In genomic region chr5:78534148-78535009, GRCh38 we compare ENCODE assay signal across 11 cellular contexts.
DNase-seq lines count a peak whose midpoint lies in the region; ATAC-seq and TF ChIP-seq lines count a peak whose summit lies in the region.
"Had no signal": no experiment of that assay in that cellular context is flagged by ENCODE, and none has a peak within 500 bp of the region (broad histone marks: within the 10 kb centered on the region; RNA-seq: fewer than 3 reads in every experiment).

No MANE protein-coding gene starts in this region.

- H3K27me3 ChIP-seq in CD4-positive, alpha-beta T cell (ENCODE audit: control insufficient read depth, insufficient read depth, low read length) = no peaks in the 10 kb centered on the region

- CTCF ChIA-PET in CD4-positive, alpha-beta T cell (lab: Charles Lee) = no interaction called here

- no peak overlapping the region for H3K4me3 Mint-ChIP-seq in CD4-positive, alpha-beta T cell
- H3K4me3 Mint-ChIP-seq: activated T-cell treated with anti-CD3 and anti-CD28 coated beads, Interleukin-2, amount 50 U/mL, for 24 hours; stimulated activated naive CD8-positive, alpha-beta T cell treated with anti-CD3 and anti-CD28 coated beads, Interleukin-15, Interleukin-2, amounts not matched to agents 100 ng/mL and 50 ng/mL, for 24 hours had no signal

- no peaks in the 10 kb centered on the region for H3K9me3 Mint-ChIP-seq in CD4-positive, alpha-beta T cell
- H3K9me3 Mint-ChIP-seq: activated T-cell treated with anti-CD3 and anti-CD28 coated beads, Interleukin-2, amount 50 U/mL, for 24 hours; stimulated activated naive CD8-positive, alpha-beta T cell treated with anti-CD3 and anti-CD28 coated beads, Interleukin-15, Interleukin-2, amounts not matched to agents 100 ng/mL and 50 ng/mL, for 24 hours had no signal

- H3K27me3 Mint-ChIP-seq in CD4-positive, alpha-beta T cell = no peaks in the 10 kb centered on the region
- H3K27me3 Mint-ChIP-seq: activated T-cell treated with anti-CD3 and anti-CD28 coated beads, Interleukin-2, amount 50 U/mL, for 24 hours; stimulated activated naive CD8-positive, alpha-beta T cell treated with anti-CD3 and anti-CD28 coated beads, Interleukin-15, Interleukin-2, amounts not matched to agents 100 ng/mL and 50 ng/mL, for 24 hours had no signal

- H3K27ac ChIP-seq in CD4-positive, alpha-beta T cell (ENCODE audit: low read depth, low read length) = no peak overlapping the region

- no peak for TF ChIP-seq CTCF in CD4-positive, alpha-beta T cell (IDR thresholded peaks at IDR 0.05)

- ATAC-seq in left ventricle myocardium superior = peak; percentile 66
- no peak for ATAC-seq in GM21737 (IDR thresholded peaks at IDR 0.05; ENCODE audit: unreplicated experiment)
- ATAC-seq in CD4-positive, alpha-beta T cell (ENCODE audit: poor library complexity) = no peak

- H3K27ac Mint-ChIP-seq in CD4-positive, alpha-beta T cell = no peak overlapping the region
- H3K27ac Mint-ChIP-seq: activated T-cell treated with anti-CD3 and anti-CD28 coated beads, Interleukin-2, amount 50 U/mL, for 24 hours; stimulated activated naive CD8-positive, alpha-beta T cell treated with anti-CD3 and anti-CD28 coated beads, Interleukin-15, Interleukin-2, amounts not matched to agents 100 ng/mL and 50 ng/mL, for 24 hours had no signal

- peak; percentile 49 for DNase-seq in Caki2 (ENCODE audit: low read depth)
- peak; percentile 83 for DNase-seq in amniotic epithelial cell (ENCODE audit: low read depth)
- peak; percentile 64 for DNase-seq in left ventricle myocardium superior
- DNase-seq in putamen (ENCODE audit: low spot score) = peak; percentile 30
- no peak for DNase-seq in CD4-positive, alpha-beta T cell
- DNase-seq in middle frontal gyrus (ENCODE audit: extremely low spot score, low spot score) = no peak
- DNase-seq in germinal center (ENCODE audit: low spot score) = no peak
- DNase-seq: activated T-cell treated with anti-CD3 and anti-CD28 coated beads, Interleukin-2, amount 50 U/mL, for 24 hours; SHP77 had no signal

- no peaks in the 10 kb centered on the region for H3K4me1 Mint-ChIP-seq in CD4-positive, alpha-beta T cell (ENCODE audit: low read depth)

- no peaks in the 10 kb centered on the region for H3K36me3 Mint-ChIP-seq in CD4-positive, alpha-beta T cell (ENCODE audit: low read depth)

- in situ Hi-C loops in Caki2 (cut with HindIII; ENCODE audit: low pct_unique_long_range_greater_than_20kb, low sequenced_read_pairs) = no loop called here

- POLR2A ChIA-PET in CD4-positive, alpha-beta T cell (lab: Charles Lee) = no interaction called here

- H3K9me3 ChIP-seq in CD4-positive, alpha-beta T cell (ENCODE audit: control insufficient read depth, low read length) = no peaks in the 10 kb centered on the region

- intact Hi-C loops in left ventricle myocardium superior (cut with micrococcal nuclease) = loop anchor here (5.0 kb wide), 1 partner anchor 433 kb away; no protein-coding TSS in a partner anchor
- intact Hi-C loops in CD4-positive, alpha-beta T cell (cut with DNase I, micrococcal nuclease) = no loop called here

Comparison
In these comparisons a context has a peak if more than half of its experiments do, and no peak if none do; other contexts are left out.
1. DNase-seq: peak in Caki2 (single experiment), amniotic epithelial cell (single experiment), left ventricle myocardium superior (single experiment) and putamen (single experiment); none in CD4-positive, alpha-beta T cell (0 of 10), middle frontal gyrus (single experiment) and germinal center (single experiment).